In genomic region chr10:71746344-71747037, GRCh38 we compare ENCODE assay signal across 9 cellular contexts. TPM values are rescaled to one million over a fixed set of nuclear protein-coding genes. Genes with fewer than 3 reads are reported as not detected.
DNase-seq lines count a peak whose midpoint lies in the region; ATAC-seq and TF ChIP-seq lines count a peak whose summit lies in the region.
"Had no signal": no experiment of that assay in that cellular context is flagged by ENCODE, and none has a peak within 500 bp of the region (broad histone marks: within the 10 kb centered on the region; RNA-seq: fewer than 3 reads in every experiment).

No MANE protein-coding gene starts in this region.

- peak overlapping the region; percentile 97 for H3K27ac Mint-ChIP-seq in activated CD8-positive, alpha-beta memory T cell treated with anti-CD3 and anti-CD28 coated beads, Interleukin-2, amount 10 ng/mL, durations not matched to agents 7 days and 5 days
- peak overlapping the region; percentile 93 for H3K27ac Mint-ChIP-seq in activated CD8-positive, alpha-beta T cell treated with anti-CD3 and anti-CD28 coated beads, Interleukin-2, amount 10 ng/mL, durations not matched to agents 7 days and 5 days

- in situ Hi-C loops in transverse colon (cut with MboI; ENCODE audit: low pct_ligation_motif_present in 1 of 4, low pct_unique_long_range_greater_than_20kb in 1 of 4, low sequenced_read_pairs in 3 of 4) (no loop called here), HAP-1 (cut with MboI; ENCODE audit: low sequenced_read_pairs) (no loop called here)

- CTCF ChIA-PET in activated CD8-positive, alpha-beta memory T cell treated with anti-CD3 and anti-CD28 coated beads, Interleukin-2, amount 10 ng/mL, durations not matched to agents 7 days and 5 days (lab: Charles Lee), result interaction anchor here (0.7 to 5.3 kb wide), 15 partner anchors 10 to 49 kb away, joined by 3 to 40 read pairs (median 4); no protein-coding TSS in a partner anchor
- CTCF ChIA-PET in activated CD8-positive, alpha-beta T cell treated with anti-CD3 and anti-CD28 coated beads, Interleukin-2, amount 10 ng/mL, durations not matched to agents 7 days and 5 days (lab: Charles Lee), result interaction anchor here (0.7 to 8.4 kb wide), 10 partner anchors 9 to 66 kb away, joined by 3 to 116 read pairs (median 7); partner anchors contain the start of genes C10orf105 and VSIR

- TF ChIP-seq CTCF in transverse colon (IDR thresholded peaks at IDR 0.05), result no peak

- H3K4me1 Mint-ChIP-seq in activated CD8-positive, alpha-beta memory T cell treated with anti-CD3 and anti-CD28 coated beads, Interleukin-2, amount 10 ng/mL, durations not matched to agents 7 days and 5 days, result peaks cover 94% of the 10 kb centered on the region
- peaks cover 98% of the 10 kb centered on the region for H3K4me1 Mint-ChIP-seq in activated CD8-positive, alpha-beta T cell treated with anti-CD3 and anti-CD28 coated beads, Interleukin-2, amount 10 ng/mL, durations not matched to agents 7 days and 5 days (ENCODE audit: low read depth)

- POLR2A ChIA-PET in activated CD8-positive, alpha-beta T cell treated with anti-CD3 and anti-CD28 coated beads, Interleukin-2, amount 10 ng/mL, durations not matched to agents 7 days and 5 days (lab: Charles Lee), result interaction anchor here (0.6 to 5.7 kb wide), 9 partner anchors 10 to 1001 kb away, joined by 3 to 60 read pairs (median 3); partner anchors contain the start of gene VSIR

- no peaks in the 10 kb centered on the region for H3K27me3 Mint-ChIP-seq in activated CD8-positive, alpha-beta memory T cell treated with anti-CD3 and anti-CD28 coated beads, Interleukin-2, amount 10 ng/mL, durations not matched to agents 7 days and 5 days
- no peaks in the 10 kb centered on the region for H3K27me3 Mint-ChIP-seq in activated CD8-positive, alpha-beta T cell treated with anti-CD3 and anti-CD28 coated beads, Interleukin-2, amount 10 ng/mL, durations not matched to agents 7 days and 5 days (ENCODE audit: low read depth)

- peaks cover 15% of the 10 kb centered on the region for H3K36me3 Mint-ChIP-seq in activated CD8-positive, alpha-beta memory T cell treated with anti-CD3 and anti-CD28 coated beads, Interleukin-2, amount 10 ng/mL, durations not matched to agents 7 days and 5 days
- peaks cover 69% of the 10 kb centered on the region for H3K36me3 Mint-ChIP-seq in activated CD8-positive, alpha-beta T cell treated with anti-CD3 and anti-CD28 coated beads, Interleukin-2, amount 10 ng/mL, durations not matched to agents 7 days and 5 days (ENCODE audit: low read depth)

- H3K4me1 ChIP-seq in transverse colon (peaks cover 40 to 50% (median 41%) of the 10 kb centered on the region in 4 donors), HAP-1 (no peaks in the 10 kb centered on the region)

- no peak for DNase-seq in activated CD8-positive, alpha-beta memory T cell treated with anti-CD3 and anti-CD28 coated beads, Interleukin-2, amount 10 ng/mL, durations not matched to agents 7 days and 5 days
- no peak for DNase-seq in activated CD8-positive, alpha-beta memory T cell treated with anti-CD3 and anti-CD28 coated beads, Interleukin-2, amount 50 U/mL, for 48 hours
- DNase-seq in activated CD8-positive, alpha-beta T cell treated with anti-CD3 and anti-CD28 coated beads, Interleukin-2, amount 10 ng/mL, durations not matched to agents 7 days and 5 days, result peak; percentile 56
- DNase-seq in left colon (peak; percentile 56 to 79), transverse colon (peak; percentile 57), HAP-1 (ENCODE audit: low spot score in 2 of 2) (no peak), retina (no peak)

- no peaks in the 10 kb centered on the region for H3K9me3 Mint-ChIP-seq in activated CD8-positive, alpha-beta memory T cell treated with anti-CD3 and anti-CD28 coated beads, Interleukin-2, amount 10 ng/mL, durations not matched to agents 7 days and 5 days (ENCODE audit: low read depth)
- no peaks in the 10 kb centered on the region for H3K9me3 Mint-ChIP-seq in activated CD8-positive, alpha-beta T cell treated with anti-CD3 and anti-CD28 coated beads, Interleukin-2, amount 10 ng/mL, durations not matched to agents 7 days and 5 days (ENCODE audit: insufficient read depth)

- WGBS in transverse colon (ENCODE audit: low coverage in 1 of 2), 2 donors, result 44 to 68% methylated on average over 6 to 13 of the region's 13 CpGs

- peak overlapping the region; percentile 83 to 91 (median 84) for H3K27ac ChIP-seq in transverse colon
- H3K27ac ChIP-seq: C4-2B had no signal

- no peaks in the 10 kb centered on the region for H3K9me3 ChIP-seq in transverse colon
- no peaks in the 10 kb centered on the region for H3K9me3 ChIP-seq in HAP-1

- no peaks in the 10 kb centered on the region for H3K27me3 ChIP-seq in transverse colon
- no peaks in the 10 kb centered on the region for H3K27me3 ChIP-seq in HAP-1 (ENCODE audit: low read depth)

- H3K4me3 ChIP-seq in transverse colon, result no peak overlapping the region
- H3K4me3 ChIP-seq in HAP-1, result no peak overlapping the region

- H3K36me3 ChIP-seq in transverse colon (no peaks in the 10 kb centered on the region), HAP-1 (replicated peaks) (no peaks in the 10 kb centered on the region)

- no peak for ATAC-seq in activated CD8-positive, alpha-beta memory T cell treated with anti-CD3 and anti-CD28 coated beads, Interleukin-2, amount 10 ng/mL, durations not matched to agents 7 days and 5 days
- no peak for ATAC-seq in activated CD8-positive, alpha-beta T cell treated with anti-CD3 and anti-CD28 coated beads, Interleukin-2, amount 10 ng/mL, durations not matched to agents 7 days and 5 days
- ATAC-seq in left colon, result peak; percentile 58
- ATAC-seq in GM21381 (IDR thresholded peaks at IDR 0.05; ENCODE audit: unreplicated experiment), result no peak

- no peak for TF ChIP-seq POLR2A in transverse colon (IDR thresholded peaks at IDR 0.05)

- no peak for TF ChIP-seq EP300 in transverse colon (IDR thresholded peaks at IDR 0.05; ENCODE audit: low read depth)

- no peak overlapping the region for H3K4me3 Mint-ChIP-seq in activated CD8-positive, alpha-beta memory T cell treated with anti-CD3 and anti-CD28 coated beads, Interleukin-2, amount 10 ng/mL, durations not matched to agents 7 days and 5 days
- H3K4me3 Mint-ChIP-seq in activated CD8-positive, alpha-beta T cell treated with anti-CD3 and anti-CD28 coated beads, Interleukin-2, amount 10 ng/mL, durations not matched to agents 7 days and 5 days, result peak overlapping the region; percentile 1

- intact Hi-C loops in left colon (cut with DNase I, micrococcal nuclease) (no loop called here), transverse colon (cut with DNase I; ENCODE audit: low total_unique reads) (no loop called here)

RNA-seq across cellular contexts. Expression of gene VSIR, which starts 26.8 kb away (rescaled TPM):
- 10 to 100 TPM; 37.8 to 68.4 TPM for total RNA-seq in activated CD8-positive, alpha-beta memory T cell treated with anti-CD3 and anti-CD28 coated beads, Interleukin-2, amount 10 ng/mL, durations not matched to agents 7 days and 5 days
- total RNA-seq in activated CD8-positive, alpha-beta T cell treated with anti-CD3 and anti-CD28 coated beads, Interleukin-2, amount 10 ng/mL, durations not matched to agents 7 days and 5 days, result 100 to 1,000 TPM; 127 to 133 TPM
- total RNA-seq in left colon (10 to 100 TPM; 50.5 to 76.7 TPM), transverse colon (10 to 100 TPM; 54.3 to 77.0 (median 61.6) TPM)

RNA-seq across cellular contexts. Expression of gene C10orf105, which starts 26.9 kb away (rescaled TPM):
- under 1 TPM; 0.18 to 0.26 TPM for total RNA-seq in activated CD8-positive, alpha-beta memory T cell treated with anti-CD3 and anti-CD28 coated beads, Interleukin-2, amount 10 ng/mL, durations not matched to agents 7 days and 5 days
- total RNA-seq in activated CD8-positive, alpha-beta T cell treated with anti-CD3 and anti-CD28 coated beads, Interleukin-2, amount 10 ng/mL, durations not matched to agents 7 days and 5 days, result 1 to 10 TPM in 1 of 2 experiments, under 1 TPM in 1; 0.73 to 1.1 TPM
- total RNA-seq in left colon (under 1 TPM in 1 of 2 donors, not detected in 1; 0.08 TPM), transverse colon (under 1 TPM in 1 of 4 donors, not detected in 3; 0.16 TPM)

Comparison
In these comparisons a context has a peak if more than half of its experiments do, and no peak if none do; other contexts are left out.
1. DNase-seq: peak in activated CD8-positive, alpha-beta T cell treated with anti-CD3 and anti-CD28 coated beads, Interleukin-2, amount 10 ng/mL, durations not matched to agents 7 days and 5 days (single experiment), left colon (2 of 2) and transverse colon (single experiment); none in activated CD8-positive, alpha-beta memory T cell treated with anti-CD3 and anti-CD28 coated beads, Interleukin-2, amount 10 ng/mL, durations not matched to agents 7 days and 5 days (single experiment), activated CD8-positive, alpha-beta memory T cell treated with anti-CD3 and anti-CD28 coated beads, Interleukin-2, amount 50 U/mL, for 48 hours (single experiment), HAP-1 (0 of 2) and retina (single experiment).